9 cellular contexts compared by ENCODE assay signal in genomic region chr16:19174478-19174877, GRCh38. TPM values are rescaled to one million over a fixed set of nuclear protein-coding genes. Genes with fewer than 3 reads are reported as not detected.
"Had no signal": no experiment of that assay in that cellular context is flagged by ENCODE, and none has a peak within 500 bp of the region (broad histone marks: within the 10 kb centered on the region; RNA-seq: fewer than 3 reads in every experiment).

No MANE protein-coding gene starts in this region.

- H3K9ac ChIP-seq: GM23248 had no signal

- H2AFZ ChIP-seq: GM23248 had no signal

- H3K36me3 ChIP-seq: HAP-1 had no signal

- H3K9me3 ChIP-seq: HAP-1 had no signal

- H3K27ac ChIP-seq: GM23248, HL-60 had no signal

- DNase-seq: GM23248, GOT3, H7, HFFc6, IMR-90, KBM-7 had no signal

- H3K4me1 ChIP-seq: HAP-1 had no signal

- H3K4me3 ChIP-seq: GM23248, HAP-1 had no signal

- H3K4me3 Mint-ChIP-seq: HFFc6 had no signal

- H3K9me3 Mint-ChIP-seq: HFFc6 had no signal

- H3K27ac Mint-ChIP-seq: HFFc6 had no signal

- ATAC-seq: HCT116 had no signal

RNA-seq across cellular contexts. Expression of gene SYT17, which starts 6.4 kb away (rescaled TPM):
- total RNA-seq: GM23248, HFFc6, IMR-90 had no signal
- polyA plus RNA-seq: GM23248, IMR-90 had no signal
